Comparison of ENCODE assay signal across 10 cellular contexts in genomic region chr19:42202290-42202867, GRCh38. TPM values are rescaled to one million over a fixed set of nuclear protein-coding genes. Genes with fewer than 3 reads are reported as not detected.
DNase-seq lines count a peak whose midpoint lies in the region; ATAC-seq and TF ChIP-seq lines count a peak whose summit lies in the region.
"Had no signal": no experiment of that assay in that cellular context is flagged by ENCODE, and none has a peak within 500 bp of the region (broad histone marks: within the 10 kb centered on the region; RNA-seq: fewer than 3 reads in every experiment).

No MANE protein-coding gene starts in this region.

- peaks cover 21% of the 10 kb centered on the region for H3K79me2 ChIP-seq in DND-41 (ENCODE audit: insufficient read depth, low read length)

- H3K36me3 Mint-ChIP-seq in dendritic cell treated with granulocyte-macrophage colony-stimulating factor and Interleukin-4, amounts not matched to agents 40 ng/mL and 50 ng/mL, for 4 days (ENCODE audit: low read depth): peaks cover 91% of the 10 kb centered on the region
- peaks cover 41% of the 10 kb centered on the region for H3K36me3 Mint-ChIP-seq in mesothelial cell of epicardium

- intact Hi-C loops in dendritic cell treated with granulocyte-macrophage colony-stimulating factor and Interleukin-4, amounts not matched to agents 40 ng/mL and 50 ng/mL, for 4 days (cut with micrococcal nuclease): no loop called here

- H3K4me1 ChIP-seq in DND-41 (ENCODE audit: insufficient read depth, low read length) (peaks cover 45% of the 10 kb centered on the region), skeletal muscle tissue (ENCODE audit: control insufficient read depth in 3 of 3, insufficient read depth in 3 of 3, low read length in 3 of 3) (peaks cover 9 to 32% (median 9%) of the 10 kb centered on the region in 3 donors)

- no peak overlapping the region for H3K9ac ChIP-seq in DND-41 (ENCODE audit: low read depth, low read length)
- no peak overlapping the region for H3K9ac ChIP-seq in skeletal muscle tissue (ENCODE audit: low read depth in 1 of 3, low read length in 3 of 3)

- H3K4me1 Mint-ChIP-seq in dendritic cell treated with granulocyte-macrophage colony-stimulating factor and Interleukin-4, amounts not matched to agents 40 ng/mL and 50 ng/mL, for 4 days (ENCODE audit: low read depth): peaks cover 91% of the 10 kb centered on the region
- H3K4me1 Mint-ChIP-seq in mesothelial cell of epicardium: no peaks in the 10 kb centered on the region

- DNase-seq in DND-41: no peak
- peak; percentile 69 for DNase-seq in MV-4-11 (lab: John Stamatoyannopoulos, UW)
- DNase-seq in mesothelial cell of epicardium (ENCODE audit: low spot score in 2 of 2, unreplicated experiment in 2 of 2): no peak
- no peak for DNase-seq in hippocampal formation (lab: John Stamatoyannopoulos, UW)
- DNase-seq: DMS153, NCI-H526 had no signal

- peak overlapping the region; percentile 89 for H3K27ac Mint-ChIP-seq in dendritic cell treated with granulocyte-macrophage colony-stimulating factor and Interleukin-4, amounts not matched to agents 40 ng/mL and 50 ng/mL, for 4 days
- H3K27ac Mint-ChIP-seq in mesothelial cell of epicardium: no peak overlapping the region

- H3K27me3 Mint-ChIP-seq in dendritic cell treated with granulocyte-macrophage colony-stimulating factor and Interleukin-4, amounts not matched to agents 40 ng/mL and 50 ng/mL, for 4 days: no peaks in the 10 kb centered on the region
- no peaks in the 10 kb centered on the region for H3K27me3 Mint-ChIP-seq in mesothelial cell of epicardium (ENCODE audit: low read depth)

- H3K9me3 ChIP-seq in DND-41 (ENCODE audit: insufficient read depth, low read length, severe bottlenecking) (no peaks in the 10 kb centered on the region), skeletal muscle tissue (ENCODE audit: control insufficient read depth in 3 of 3, low read length in 3 of 3) (no peaks in the 10 kb centered on the region)

- H3K27ac ChIP-seq in DND-41 (ENCODE audit: low read length) (0 out of 2 replicates have a peak overlapping the region, but pooled peaks have one; percentile 8), skeletal muscle tissue (ENCODE audit: low read depth, low read length) (peak overlapping the region; percentile 26)

- H3K36me3 ChIP-seq in DND-41 (ENCODE audit: insufficient read depth, low read length): peaks cover 62% of the 10 kb centered on the region
- peaks cover 47 to 70% (median 66%) of the 10 kb centered on the region in 3 donors for H3K36me3 ChIP-seq in skeletal muscle tissue (ENCODE audit: control insufficient read depth in 3 of 3, insufficient read depth in 3 of 3, low read length in 3 of 3)

- no peak for ATAC-seq in DND-41 (ENCODE audit: insufficient read depth, low read depth)
- ATAC-seq in GM21723 (IDR thresholded peaks at IDR 0.05; ENCODE audit: unreplicated experiment): no peak

- no peaks in the 10 kb centered on the region for H3K9me3 Mint-ChIP-seq in dendritic cell treated with granulocyte-macrophage colony-stimulating factor and Interleukin-4, amounts not matched to agents 40 ng/mL and 50 ng/mL, for 4 days
- H3K9me3 Mint-ChIP-seq in mesothelial cell of epicardium: no peaks in the 10 kb centered on the region

- no peak overlapping the region for H2AFZ ChIP-seq in DND-41 (ENCODE audit: low read depth, low read length)

- H3K4me3 Mint-ChIP-seq in dendritic cell treated with granulocyte-macrophage colony-stimulating factor and Interleukin-4, amounts not matched to agents 40 ng/mL and 50 ng/mL, for 4 days: peak overlapping the region; percentile 50
- no peak overlapping the region for H3K4me3 Mint-ChIP-seq in mesothelial cell of epicardium

- H3K27me3 ChIP-seq in DND-41 (ENCODE audit: insufficient read depth, low read length, poor library complexity) (no peaks in the 10 kb centered on the region), skeletal muscle tissue (ENCODE audit: control insufficient read depth in 3 of 3, insufficient read depth in 3 of 3, low read length in 3 of 3) (no peaks in the 10 kb centered on the region)

- H4K20me1 ChIP-seq in DND-41 (ENCODE audit: insufficient read depth, low read length): peaks cover 14% of the 10 kb centered on the region

- H3K4me2 ChIP-seq in DND-41 (ENCODE audit: insufficient read depth, low read length): no peak overlapping the region
- H3K4me2 ChIP-seq: smooth muscle cell had no signal

- TF ChIP-seq CTCF in DND-41 (IDR thresholded peaks at IDR 0.05; ENCODE audit: borderline replicate concordance, extremely low read depth, low read length, poor library complexity, severe bottlenecking) (no peak), mesothelial cell of epicardium (IDR thresholded peaks at IDR 0.05; ENCODE audit: unreplicated experiment) (no peak)

- no peak overlapping the region for H3K4me3 ChIP-seq in DND-41 (ENCODE audit: low read depth in 1 of 2, low read length in 2 of 2)
- no peak overlapping the region for H3K4me3 ChIP-seq in skeletal muscle tissue (ENCODE audit: low read length in 3 of 3)
- H3K4me3 ChIP-seq: smooth muscle cell had no signal

RNA-seq across cellular contexts. Expression of gene DEDD2, which starts 15.1 kb away (rescaled TPM):
- total RNA-seq in skeletal muscle tissue (21.4 TPM), mesothelial cell of epicardium (21.3 to 24.0 TPM (median 23.7 TPM) in 3 replicates)

RNA-seq across cellular contexts. Expression of gene ZNF526, which starts 17.7 kb away (rescaled TPM):
- total RNA-seq in skeletal muscle tissue (7.8 TPM), mesothelial cell of epicardium (12.3 to 13.4 TPM (median 13.3 TPM) in 3 replicates)

RNA-seq across cellular contexts. Expression of gene GSK3A, which starts 40.0 kb away (rescaled TPM):
- total RNA-seq in skeletal muscle tissue (5.2 TPM), mesothelial cell of epicardium (42.9 to 45.5 TPM (median 44.6 TPM) in 3 replicates)

RNA-seq across cellular contexts. Expression of gene ERF, which starts 52.5 kb away (rescaled TPM):
- total RNA-seq in skeletal muscle tissue: 12.0 TPM
- 90.4 to 106 TPM (median 92.1 TPM) in 3 replicates for total RNA-seq in mesothelial cell of epicardium
